In genomic region chr5:110625376-110625999, GRCh38 we compare ENCODE assay signal across 9 cellular contexts.
DNase-seq lines count a peak whose midpoint lies in the region; ATAC-seq and TF ChIP-seq lines count a peak whose summit lies in the region.
"Had no signal": no experiment of that assay in that cellular context is flagged by ENCODE, and none has a peak within 500 bp of the region (broad histone marks: within the 10 kb centered on the region; RNA-seq: fewer than 3 reads in every experiment).

No MANE protein-coding gene starts in this region.

- peak in 2 of 3 experiments; percentile 23 to 37 for DNase-seq in NCI-H1417 (lab: John Stamatoyannopoulos, UW)
- no peak for DNase-seq in NCI-H1417 treated with DMSO at 0.1 percent for 48 hours (lab: John Stamatoyannopoulos, UW)
- peak; percentile 41 for DNase-seq in NCI-H2196 (lab: John Stamatoyannopoulos, UW; ENCODE audit: unreplicated experiment)
- no peak for DNase-seq in body of pancreas
- peak; percentile 55 for DNase-seq in medulla oblongata (ENCODE audit: extremely low spot score)
- no peak for DNase-seq in iPS-NIHi11 (ENCODE audit: low spot score)
- no peak for DNase-seq in activated naive CD4-positive, alpha-beta T cell treated with anti-CD3 and anti-CD28 coated beads, Interleukin-2, amount 50 U/mL, for 16 hours

- ATAC-seq in body of pancreas (peak; percentile 35), HG03045 (IDR thresholded peaks at IDR 0.05; ENCODE audit: unreplicated experiment) (no peak)

- H3K4me3 ChIP-seq in body of pancreas = no peak overlapping the region
- H3K4me3 ChIP-seq: skin epidermis had no signal

- no peaks in the 10 kb centered on the region for H3K36me3 ChIP-seq in body of pancreas (replicated peaks in 1 of 2; ENCODE audit: insufficient read depth in 1 of 2, low read depth in 2 of 2)

- no peak overlapping the region for H3K27ac ChIP-seq in body of pancreas
- H3K27ac ChIP-seq: skin epidermis had no signal

- WGBS in body of pancreas, 2 donors = 0 to 3% methylated on average over 2 of the region's 2 CpGs

- no peaks in the 10 kb centered on the region for H3K4me1 ChIP-seq in body of pancreas

- intact Hi-C loops in body of pancreas (cut with DNase I) = no loop called here

- TF ChIP-seq POLR2A in body of pancreas (IDR thresholded peaks at IDR 0.05) = no peak

- no peaks in the 10 kb centered on the region for H3K27me3 ChIP-seq in body of pancreas

- peak; percentile 15 to 76 (median 53) for TF ChIP-seq CTCF in body of pancreas (IDR thresholded peaks at IDR 0.05)

- H3K9me3 ChIP-seq in body of pancreas = no peaks in the 10 kb centered on the region

Comparison
In these comparisons a context has a peak if more than half of its experiments do, and no peak if none do; other contexts are left out.
1. DNase-seq: peak in NCI-H1417 (2 of 3), NCI-H2196 (single experiment) and medulla oblongata (single experiment); none in NCI-H1417 treated with DMSO at 0.1 percent for 48 hours (single experiment), body of pancreas (0 of 4), iPS-NIHi11 (single experiment) and activated naive CD4-positive, alpha-beta T cell treated with anti-CD3 and anti-CD28 coated beads, Interleukin-2, amount 50 U/mL, for 16 hours (single experiment).